19 cellular contexts compared by ENCODE assay signal in the genomic region with DNA sequence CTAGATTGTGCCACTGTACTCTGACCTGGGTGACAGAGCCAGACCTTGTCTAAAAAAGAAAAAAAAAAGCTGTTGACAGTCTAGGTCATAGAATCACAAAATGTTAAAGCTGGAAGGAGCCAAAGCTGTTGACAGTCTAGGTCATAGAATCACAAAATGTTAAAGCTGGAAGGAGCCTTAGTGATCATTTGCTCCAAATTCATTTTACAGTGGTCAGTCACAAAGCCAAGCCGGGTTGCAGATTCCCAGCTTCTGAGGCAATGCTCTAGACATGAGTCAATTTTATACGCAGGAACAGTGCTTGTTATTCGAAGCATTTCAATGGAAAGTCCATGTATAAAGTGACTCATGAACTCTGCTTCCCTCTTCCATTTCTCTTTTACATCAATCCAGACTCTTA. TPM values are rescaled to one million over a fixed set of nuclear protein-coding genes. Genes with fewer than 3 reads are reported as not detected.
A peak's percentile ranks its signal among the peaks of the same experiment; 100 is the strongest.
DNase-seq lines count a peak whose midpoint lies in the region; ATAC-seq, FAIRE-seq and TF ChIP-seq lines count a peak whose summit lies in the region.
"Had no signal": no experiment of that assay in that cellular context is flagged by ENCODE, and none has a peak within 500 bp of the region (broad histone marks: within the 10 kb centered on the region; RNA-seq: fewer than 3 reads in every experiment).

No MANE protein-coding gene starts in this region.

- H3K9me3 ChIP-seq in A549: no peaks in the 10 kb centered on the region
- H3K9me3 ChIP-seq: esophagus muscularis mucosa, SJSA1, testis had no signal

- CTCF ChIA-PET in A549 (lab: Yijun Ruan, JAX): interaction anchor here (1.2 to 11.4 kb wide), 6 partner anchors 13 to 133 kb away, joined by 3 to 69 read pairs (median 5); no protein-coding TSS in a partner anchor

- DNase-seq in A549 (ENCODE audit: low read depth in 1 of 2, low spot score in 1 of 2): peak; percentile 33 to 52
- DNase-seq in HT1080 (ENCODE audit: low read depth): peak; percentile 26
- DNase-seq in bronchial epithelial cell (ENCODE audit: low read depth): peak; percentile 17
- DNase-seq in hepatic stellate cell (ENCODE audit: low spot score): peak; percentile 74
- no peak for DNase-seq in stimulated activated CD4-positive, alpha-beta T cell treated with anti-CD3 and anti-CD28 coated beads, Interleukin-4, amount 100 ng/mL, for 1 hour
- DNase-seq in stimulated activated naive CD8-positive, alpha-beta T cell treated with anti-CD3 and anti-CD28 coated beads, Interleukin-15, Interleukin-2, amounts not matched to agents 100 U/mL and 50 U/mL, for 24 hours: no peak
- no peak for DNase-seq in D721Med (ENCODE audit: insufficient read length, low spot score)
- DNase-seq: activated naive CD4-positive, alpha-beta T cell treated with Interleukin-2 at 50 U/mL for 16 hours; AML-193; NCI-H1048; spleen; testis had no signal

- TF ChIP-seq EP300 in A549 (IDR thresholded peaks at IDR 0.05): no peak

- FAIRE-seq in A549 (lab: Jason Lieb, UNC) (no peak), bronchial epithelial cell (lab: Jason Lieb, UNC) (peak; percentile 7), D721Med (lab: Jason Lieb, UNC) (no peak)
- FAIRE-seq: colon, TTC549 had no signal

- 0 out of 3 replicates have a peak, but pooled peaks cover 3% of the 10 kb centered on the region for H3K4me1 ChIP-seq in A549
- H3K4me1 ChIP-seq: esophagus muscularis mucosa, SJSA1, testis had no signal

- H3K4me2 ChIP-seq in A549: 0 out of 3 replicates have a peak overlapping the region, but pooled peaks have one; percentile 5

- TF ChIP-seq RAD21 in A549 (conservative IDR thresholded peaks at IDR 0.05 in 1 of 2, IDR thresholded peaks at IDR 0.05 in 1 of 2): no peak

- TF ChIP-seq CTCF in A549 (IDR thresholded peaks at IDR 0.05) (no peak), bronchial epithelial cell (IDR thresholded peaks at IDR 0.05; ENCODE audit: insufficient read depth, low read length, severe bottlenecking) (no peak), D721Med (IDR thresholded peaks at IDR 0.05; ENCODE audit: insufficient read depth, missing control alignments) (no peak)

- H3K4me3 ChIP-seq in A549 (no peak overlapping the region), bronchial epithelial cell (ENCODE audit: low read depth, low read length) (no peak overlapping the region)
- H3K4me3 ChIP-seq: esophagus muscularis mucosa, SJSA1, spleen, testis had no signal

- peaks cover 2% of the 10 kb centered on the region for H3K27me3 ChIP-seq in bronchial epithelial cell (ENCODE audit: control insufficient read depth, insufficient read depth, low read length)
- H3K27me3 ChIP-seq: SJSA1, testis had no signal

- 0% methylated on average over 3 of the region's 3 CpGs for WGBS in A549 (ENCODE audit: missing lambda C conversion rate)

- H3K27ac ChIP-seq in A549: peak overlapping the region in 1 of 2 experiments; percentile 52; a peak in 2 of 6 replicates
- H3K27ac ChIP-seq: esophagus muscularis mucosa, SJSA1, testis had no signal

- POLR2A ChIA-PET in A549 (lab: Yijun Ruan, JAX): no interaction called here

- H3K36me3 ChIP-seq in bronchial epithelial cell (ENCODE audit: control insufficient read depth, insufficient read depth, low read length): no peaks in the 10 kb centered on the region
- H3K36me3 ChIP-seq: esophagus muscularis mucosa, SJSA1, spleen had no signal

- ATAC-seq in A549 (peak; percentile 80 to 85), GM21737 (IDR thresholded peaks at IDR 0.05; ENCODE audit: unreplicated experiment) (no peak)
- no peak for ATAC-seq in stimulated activated naive CD8-positive, alpha-beta T cell treated with anti-CD3 and anti-CD28 coated beads, Interleukin-15, Interleukin-2, amounts not matched to agents 100 U/mL and 50 U/mL, for 24 hours

- no peak for TF ChIP-seq POLR2A in A549 (IDR thresholded peaks at IDR 0.05; ENCODE audit: low read length)

TF ChIP-seq in A549, 52 proteins besides CTCF, POLR2A, EP300 and RAD21:
- TF ChIP-seq CBX2 (IDR thresholded peaks at IDR 0.05; ENCODE audit: borderline replicate concordance, low read depth): no peak
- TF ChIP-seq FOSL2 (IDR thresholded peaks at IDR 0.05): no peak
- peak; percentile 57 for TF ChIP-seq FOSL2 (CRISPR knock-in tag; IDR thresholded peaks at IDR 0.05)

RNA-seq across cellular contexts. Expression of a gene that starts 47.4 kb away (rescaled TPM):
- polyA plus RNA-seq in A549 (2011; rRNA removed): 8.1 and 10.7 TPM in 2 replicates
- polyA plus RNA-seq in A549 (2012; cell fraction: cytosol; rRNA removed): 2.4 and 2.9 TPM in 2 replicates
- polyA plus RNA-seq in A549 (2012; cell fraction: nucleus; rRNA removed): 2.9 and 3.6 TPM in 2 replicates
- polyA plus RNA-seq in A549 (2017; fragmentation: RNase III; extraction: RNeasy Plus Mini Kit Qiagen cat#74134 plus additional on column Dnase treatment): 8.1 to 13.1 TPM (median 12.9 TPM) in 3 replicates
- polyA minus RNA-seq in A549 (2011; rRNA and poly(A)+ RNA removed): 31.3 and 31.5 TPM in 2 replicates
- total RNA-seq in HT1080 (2014; rRNA removed; shearing (Covaris generic)): 0.03 and 0.63 TPM in 2 replicates
- polyA plus RNA-seq in HT1080 (2015; cell fraction: cytosol; rRNA removed): not detected in 2 replicates
- polyA plus RNA-seq in HT1080 (2015; cell fraction: nucleus; rRNA removed): not detected in 2 replicates
- not detected in 2 replicates for total RNA-seq in bronchial epithelial cell
- total RNA-seq: activated CD8-positive, alpha-beta memory T cell treated with anti-CD3 and anti-CD28 coated beads for 36 hours; mesenteric fat pad; SJSA1 had no signal

Comparison
In these comparisons a context has a peak if more than half of its experiments do, and no peak if none do; other contexts are left out.
1. ATAC-seq: peak in A549 (2 of 2); none in stimulated activated naive CD8-positive, alpha-beta T cell treated with anti-CD3 and anti-CD28 coated beads, Interleukin-15, Interleukin-2, amounts not matched to agents 100 U/mL and 50 U/mL, for 24 hours (single experiment) and GM21737 (single experiment).
2. DNase-seq: peak in A549 (2 of 2), HT1080 (single experiment), bronchial epithelial cell (single experiment) and hepatic stellate cell (single experiment); none in stimulated activated CD4-positive, alpha-beta T cell treated with anti-CD3 and anti-CD28 coated beads, Interleukin-4, amount 100 ng/mL, for 1 hour (single experiment), stimulated activated naive CD8-positive, alpha-beta T cell treated with anti-CD3 and anti-CD28 coated beads, Interleukin-15, Interleukin-2, amounts not matched to agents 100 U/mL and 50 U/mL, for 24 hours (single experiment) and D721Med (single experiment).